Comparison of ENCODE assay signal across 8 cellular contexts in the genomic region with DNA sequence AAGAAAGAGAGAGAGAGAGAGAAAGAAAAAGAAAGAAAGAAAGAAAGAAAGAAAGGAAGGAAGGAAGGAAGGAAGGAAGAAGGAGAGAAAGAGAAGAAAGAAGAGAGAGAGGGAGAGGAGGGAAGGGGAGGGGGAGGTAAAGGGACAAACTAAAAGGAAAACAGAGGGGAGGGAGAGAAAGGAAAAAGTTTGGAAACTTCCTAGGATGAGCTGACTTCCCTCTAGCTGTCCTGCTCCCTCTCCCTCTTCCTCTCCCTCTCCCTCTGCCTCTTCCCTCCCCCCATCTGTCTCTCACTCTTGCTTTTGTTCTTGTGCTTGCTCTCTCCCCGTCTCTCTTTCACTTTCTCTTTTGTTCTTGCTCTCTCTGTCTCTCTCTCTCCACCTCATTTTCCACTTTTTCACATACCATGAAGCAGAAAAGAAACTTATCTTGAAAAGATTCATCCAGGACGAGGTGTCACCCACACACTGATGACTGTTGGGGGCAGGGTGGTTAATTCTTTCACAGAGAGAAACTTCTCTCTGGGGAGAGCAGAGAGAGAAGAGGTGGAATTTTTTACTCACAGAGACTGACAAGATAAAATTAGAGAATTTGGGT. TPM values are rescaled to one million over a fixed set of nuclear protein-coding genes. Genes with fewer than 3 reads are reported as not detected.
DNase-seq lines count a peak whose midpoint lies in the region; ATAC-seq, FAIRE-seq and TF ChIP-seq lines count a peak whose summit lies in the region.

No MANE protein-coding gene starts in this region.

- H3K27ac ChIP-seq in H1 (ENCODE audit: low read depth, low read length): no peak overlapping the region

- POLR2A ChIA-PET in H1 (lab: Charles Lee; ENCODE audit: partially characterized antibody) (no interaction called here), Caco-2 (lab: Charles Lee) (no interaction called here)

- no peak overlapping the region for H4K5ac ChIP-seq in H1 (ENCODE audit: insufficient read length, low read depth, low read length)

- no peak for FAIRE-seq in H1 (lab: Jason Lieb, UNC)

- H3K4me3 Mint-ChIP-seq in T-helper 1 cell treated with Interleukin-12 subunit alpha and Interleukin-12 subunit beta and Interleukin-4 antibody, amounts not matched to agents 30 μg/mL and 1 μg/mL, for 36 hours: peak overlapping the region; percentile 66
- H3K4me3 Mint-ChIP-seq in osteocyte (ENCODE audit: unreplicated experiment) (peak overlapping the region; percentile 70), Caco-2 (ENCODE audit: unreplicated experiment) (no peak overlapping the region)

- H3K4me3 ChIP-seq in H1 (ENCODE audit: extremely low read depth in 1 of 4, insufficient read depth in 2 of 4, low read depth in 3 of 4, low read length in 4 of 4): peak overlapping the region in 1 of 4 experiments; percentile 46; a peak in 2 of 8 replicates
- no peak overlapping the region for H3K4me3 ChIP-seq in Caco-2 (ENCODE audit: low read depth, low read length)

- H3K23me2 ChIP-seq in H1 (ENCODE audit: low read depth, low read length): no peaks in the 10 kb centered on the region

- no peak for TF ChIP-seq EP300 in H1 (IDR thresholded peaks at IDR 0.05; ENCODE audit: borderline replicate concordance in 1 of 2, low read depth in 2 of 2, low read length in 2 of 2)

- no peak overlapping the region for H2BK120ac ChIP-seq in H1 (replicated peaks; ENCODE audit: low read depth, low read length)

- no TSS peak for BruUV-seq in Caco-2 (replicated peaks; lab: Mats Ljungman, UMichigan)

- no peak overlapping the region for H2BK12ac ChIP-seq in H1 (ENCODE audit: low read depth, low read length)

- H3K14ac ChIP-seq in H1 (ENCODE audit: insufficient read length): no peak overlapping the region

- no peaks in the 10 kb centered on the region for H3K9me3 Mint-ChIP-seq in T-helper 1 cell treated with Interleukin-12 subunit alpha and Interleukin-12 subunit beta and Interleukin-4 antibody, amounts not matched to agents 30 μg/mL and 1 μg/mL, for 36 hours
- no peaks in the 10 kb centered on the region for H3K9me3 Mint-ChIP-seq in osteocyte (ENCODE audit: unreplicated experiment)
- no peaks in the 10 kb centered on the region for H3K9me3 Mint-ChIP-seq in Caco-2 (ENCODE audit: unreplicated experiment)

- peak overlapping the region; percentile 48 to 57 for H3K4me2 ChIP-seq in H1 (ENCODE audit: insufficient read depth in 1 of 2, low read depth in 2 of 2, low read length in 2 of 2)

- H3K18ac ChIP-seq in H1 (ENCODE audit: extremely low read depth, low read length): peak overlapping the region; percentile 71; the same call in 1 of the 2 replicates

- DNase-seq in GM03348 (ENCODE audit: low spot score) (peak; percentile 54), H1 (ENCODE audit: low read depth in 1 of 2, low spot score in 2 of 2) (no peak), osteocyte (ENCODE audit: extremely low spot score, unreplicated experiment) (no peak), GM19240 (ENCODE audit: insufficient read length, low spot score) (no peak), Caco-2 (no peak), T-helper 9 cell (no peak)

- peaks cover 37% of the 10 kb centered on the region for H3K4me1 Mint-ChIP-seq in T-helper 1 cell treated with Interleukin-12 subunit alpha and Interleukin-12 subunit beta and Interleukin-4 antibody, amounts not matched to agents 30 μg/mL and 1 μg/mL, for 36 hours (ENCODE audit: low read depth)
- H3K4me1 Mint-ChIP-seq in osteocyte (ENCODE audit: unreplicated experiment) (peaks cover 13% of the 10 kb centered on the region), Caco-2 (ENCODE audit: low read depth, unreplicated experiment) (no peaks in the 10 kb centered on the region)

- H3K27me3 ChIP-seq in H1 (replicated peaks in 1 of 4; ENCODE audit: control insufficient read depth in 3 of 4, extremely low read depth in 1 of 4, insufficient read depth in 3 of 4, low read length in 3 of 4) (no peaks in the 10 kb centered on the region), Caco-2 (replicated peaks; ENCODE audit: control insufficient read depth, insufficient read depth, low read length) (no peaks in the 10 kb centered on the region)

- no peak overlapping the region for H4K8ac ChIP-seq in H1 (ENCODE audit: extremely low read depth, insufficient read depth, low read length)

- intact Hi-C loops in Caco-2 (cut with micrococcal nuclease; ENCODE audit: unreplicated experiment): no loop called here

- no peak overlapping the region for H3K9ac ChIP-seq in H1 (replicated peaks in 1 of 4; ENCODE audit: extremely low read depth in 1 of 4, low read depth in 3 of 4, low read length in 3 of 4)

- no peak overlapping the region for H2BK20ac ChIP-seq in H1 (ENCODE audit: low read length)

- H3K36me3 Mint-ChIP-seq in T-helper 1 cell treated with Interleukin-12 subunit alpha and Interleukin-12 subunit beta and Interleukin-4 antibody, amounts not matched to agents 30 μg/mL and 1 μg/mL, for 36 hours (ENCODE audit: low read depth): no peaks in the 10 kb centered on the region
- H3K36me3 Mint-ChIP-seq in osteocyte (ENCODE audit: unreplicated experiment): no peaks in the 10 kb centered on the region
- no peaks in the 10 kb centered on the region for H3K36me3 Mint-ChIP-seq in Caco-2 (ENCODE audit: insufficient read depth, unreplicated experiment)

- peak overlapping the region; percentile 83 for H3K27ac Mint-ChIP-seq in T-helper 1 cell treated with Interleukin-12 subunit alpha and Interleukin-12 subunit beta and Interleukin-4 antibody, amounts not matched to agents 30 μg/mL and 1 μg/mL, for 36 hours
- H3K27ac Mint-ChIP-seq in osteocyte (ENCODE audit: unreplicated experiment) (peak overlapping the region; percentile 92), Caco-2 (ENCODE audit: unreplicated experiment) (no peak overlapping the region)

- H3K9me3 ChIP-seq in H1 (ENCODE audit: insufficient read depth in 2 of 2, low read depth in 1 of 2, low read length in 1 of 2) (peaks cover 4 to 5% of the 10 kb centered on the region in 2 experiments; a peak in 3 of 4 replicates), Caco-2 (no peaks in the 10 kb centered on the region)

- peak; percentile 75 for ATAC-seq in HG02885 (IDR thresholded peaks at IDR 0.05; ENCODE audit: poor library complexity, unreplicated experiment)

- no peak for TF ChIP-seq POLR2A in H1 (IDR thresholded peaks at IDR 0.05; ENCODE audit: control extremely low read depth in 1 of 2, low read depth in 2 of 2, low read length in 2 of 2)

- H4K91ac ChIP-seq in H1 (replicated peaks; ENCODE audit: insufficient read length, low read length): no peak overlapping the region

- no peak overlapping the region for H3K23ac ChIP-seq in H1 (ENCODE audit: insufficient read length)

- H3K4me1 ChIP-seq in H1 (replicated peaks in 1 of 4; ENCODE audit: control insufficient read depth in 3 of 4, insufficient read depth in 4 of 4, low read length in 3 of 4) (peaks cover 0 to 13% (median 6%) of the 10 kb centered on the region in 4 experiments; a peak in 4 of 7 replicates), Caco-2 (no peaks in the 10 kb centered on the region)

- WGBS in H1 (ENCODE audit: extremely low coverage in 1 of 2, insufficient coverage in 1 of 2, insufficient read length in 1 of 2, insufficient replicate concordance in 2 of 2, low coverage in 1 of 2, low lambda C conversion rate in 2 of 2, missing lambda C conversion rate in 1 of 2), 2 experiments: 17% methylated on average over 2 of the region's 2 CpGs; no CpG with 5 or more reads in 1 of the 2 experiments

- no peak overlapping the region for H3K56ac ChIP-seq in H1 (replicated peaks; ENCODE audit: insufficient read length, low read depth, low read length)

- no peak overlapping the region; the same call in 1 of the 2 replicates for H2AFZ ChIP-seq in H1 (ENCODE audit: low read length)

- H4K20me1 ChIP-seq in H1 (replicated peaks in 1 of 2; ENCODE audit: control insufficient read depth in 1 of 2, insufficient read depth in 2 of 2, low read length in 2 of 2): no peaks in the 10 kb centered on the region

- no peaks in the 10 kb centered on the region for H3K79me1 ChIP-seq in H1 (ENCODE audit: low read depth, low read length)

- no peak for TF ChIP-seq CTCF in H1 (IDR thresholded peaks at IDR 0.05; ENCODE audit: control extremely low read depth in 1 of 3, insufficient read depth in 1 of 3, low read depth in 1 of 3, low read length in 3 of 3)
- TF ChIP-seq CTCF in osteocyte (IDR thresholded peaks at IDR 0.05): no peak
- no peak for TF ChIP-seq CTCF in Caco-2 (IDR thresholded peaks at IDR 0.05; ENCODE audit: insufficient read depth in 1 of 2, low read depth in 1 of 2, low read length in 1 of 2, severe bottlenecking in 1 of 2, unreplicated experiment in 1 of 2)

- H2BK5ac ChIP-seq in H1 (ENCODE audit: low read depth, low read length): no peak overlapping the region

- H2AK5ac ChIP-seq in H1 (ENCODE audit: low read depth, low read length): no peak overlapping the region

- CTCF ChIA-PET in H1 (lab: Charles Lee; ENCODE audit: partially characterized antibody) (interaction anchor here (1.0 to 8.7 kb wide), 2 partner anchors 17 to 35 kb away, joined by 3 to 46 read pairs; no protein-coding TSS in a partner anchor), Caco-2 (lab: Charles Lee) (no interaction called here)

- no peaks in the 10 kb centered on the region for H3K36me3 ChIP-seq in H1 (ENCODE audit: control insufficient read depth in 2 of 4, insufficient read depth in 4 of 4, low read length in 3 of 4)
- H3K36me3 ChIP-seq in Caco-2 (ENCODE audit: control insufficient read depth, insufficient read depth, low read length): no peaks in the 10 kb centered on the region

- H2BK15ac ChIP-seq in H1 (ENCODE audit: low read length): no peak overlapping the region

- H3K4ac ChIP-seq in H1 (replicated peaks; ENCODE audit: insufficient read length, low read depth, low read length): no peak overlapping the region

- no peaks in the 10 kb centered on the region for H3K27me3 Mint-ChIP-seq in T-helper 1 cell treated with Interleukin-12 subunit alpha and Interleukin-12 subunit beta and Interleukin-4 antibody, amounts not matched to agents 30 μg/mL and 1 μg/mL, for 36 hours (ENCODE audit: low read depth)
- H3K27me3 Mint-ChIP-seq in osteocyte (ENCODE audit: unreplicated experiment): peaks cover 9% of the 10 kb centered on the region
- H3K27me3 Mint-ChIP-seq in Caco-2 (ENCODE audit: insufficient read depth, unreplicated experiment): peaks cover 5% of the 10 kb centered on the region

- no peak for TF ChIP-seq RAD21 in H1 (IDR thresholded peaks at IDR 0.05 in 1 of 2, conservative IDR thresholded peaks at IDR 0.05 in 1 of 2; ENCODE audit: low read depth in 2 of 2, low read length in 2 of 2)

- H3K79me2 ChIP-seq in H1 (ENCODE audit: control insufficient read depth in 1 of 2, insufficient read depth in 2 of 2, low read length in 2 of 2): no peaks in the 10 kb centered on the region

RNA-seq across cellular contexts. Expression of a gene that starts 56.4 kb away (rescaled TPM):
- 29.8 and 32.4 TPM in 2 replicates for total RNA-seq in H1 (2021; fragmentation: NEBNext Ultra II Directional; extraction: Animal tissue kit (Norgen Biotek cat#: 25700))
- polyA plus RNA-seq in H1 (2011; rRNA removed): 15.5 and 27.2 TPM in 2 replicates
- polyA plus RNA-seq in H1 (2011; cell fraction: cytosol; rRNA removed): 24.9 TPM
- polyA plus RNA-seq in H1 (2011; cell fraction: nucleus; rRNA removed): 31.8 TPM
- 25.3 to 32.8 TPM (median 28.0 TPM) in 4 replicates for polyA plus RNA-seq in H1 (2012, experiment 1 of 2)
- 25.0 TPM for polyA plus RNA-seq in H1 (2012, experiment 2 of 2)
- 16.8 TPM for polyA plus RNA-seq in H1 (2013, experiment 1 of 2)
- 17.0 TPM for polyA plus RNA-seq in H1 (2013, experiment 2 of 2)
- 19.7 and 20.7 TPM in 2 replicates for polyA minus RNA-seq in H1 (2011; rRNA and poly(A)+ RNA removed)
- polyA minus RNA-seq in H1 (2011; cell fraction: cytosol; rRNA and poly(A)+ RNA removed): 8.5 TPM
- polyA minus RNA-seq in H1 (2011; cell fraction: nucleus; rRNA and poly(A)+ RNA removed): 19.9 TPM
- total RNA-seq in osteocyte (27.4 and 29.7 TPM in 2 replicates), Caco-2 (2022) (17.5 and 18.6 TPM in 2 replicates)
